16 cellular contexts compared by ENCODE assay signal in the genomic region with DNA sequence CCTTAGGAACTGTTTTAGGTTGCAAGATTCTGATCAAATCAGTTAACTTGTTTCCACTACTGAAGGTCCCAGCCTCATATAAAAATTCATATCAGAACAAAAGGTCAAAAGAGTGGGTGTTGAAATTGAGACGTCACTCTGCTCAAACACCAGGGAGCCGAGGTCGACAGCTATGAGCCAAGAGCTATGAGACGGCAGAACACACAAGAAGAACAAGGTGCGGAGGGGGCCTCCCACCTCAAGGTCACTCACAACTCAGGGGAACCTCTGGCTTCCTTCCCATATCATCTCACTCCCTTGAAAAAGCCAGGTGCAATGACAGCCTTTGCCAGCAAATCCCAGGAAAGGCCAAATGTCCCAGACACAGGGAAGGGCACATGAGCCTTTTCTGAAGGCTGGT. TPM values are rescaled to one million over a fixed set of nuclear protein-coding genes. Genes with fewer than 3 reads are reported as not detected.
"Had no signal": no experiment of that assay in that cellular context is flagged by ENCODE, and none has a peak within 500 bp of the region (broad histone marks: within the 10 kb centered on the region; RNA-seq: fewer than 3 reads in every experiment).

No MANE protein-coding gene starts in this region.

- H3K4me3 ChIP-seq: testis had no signal

- DNase-seq: activated CD4-positive, alpha-beta T cell treated with anti-CD3 and anti-CD28 coated beads for 48 hours; activated CD8-positive, alpha-beta T cell treated with anti-CD3 and anti-CD28 coated beads for 36 hours; activated effector memory CD4-positive, alpha-beta T cell treated with anti-CD3 and anti-CD28 coated beads, Interleukin-2, amount 50 U/mL, for 16 hours; activated T-cell treated with anti-CD3 and anti-CD28 coated beads, Interleukin-2, amount 50 U/mL, for 48 hours; amniotic stem cell; effector memory CD4-positive, alpha-beta T cell; foreskin melanocyte; head of caudate nucleus; immature natural killer cell; left cardiac atrium; mammary epithelial cell; naive thymus-derived CD4-positive, alpha-beta T cell; T-helper 2 cell; testis had no signal

- H3K27me3 ChIP-seq: testis had no signal

- H3K9me3 ChIP-seq: testis had no signal

- ATAC-seq: activated CD8-positive, alpha-beta T cell treated with anti-CD3 and anti-CD28 coated beads for 36 hours; naive thymus-derived CD4-positive, alpha-beta T cell; WTC11 had no signal

- H3K27ac ChIP-seq: parathyroid adenoma, testis had no signal

- H3K4me1 ChIP-seq: parathyroid adenoma, testis had no signal

RNA-seq across cellular contexts. Expression of gene SEC16B, which starts 0.7 kb away (rescaled TPM):
- total RNA-seq: activated CD8-positive, alpha-beta T cell treated with anti-CD3 and anti-CD28 coated beads for 36 hours had no signal
